Comparison of ENCODE assay signal across 33 cellular contexts in genomic region chr4:145845118-145845517, GRCh38.
"Had no signal": no experiment of that assay in that cellular context is flagged by ENCODE, and none has a peak within 500 bp of the region (broad histone marks: within the 10 kb centered on the region; RNA-seq: fewer than 3 reads in every experiment).

No MANE protein-coding gene starts in this region.

- H3K4me3 ChIP-seq: coronary artery, gastroesophageal sphincter, right atrium auricular region, smooth muscle cell, stomach, suprapubic skin, transverse colon had no signal

- H3K4me3 Mint-ChIP-seq: activated T-cell treated with anti-CD3 and anti-CD28 coated beads, Interleukin-2, amount 50 U/mL, for 72 hours; effector memory CD8-positive, alpha-beta T cell; immature natural killer cell; natural killer cell treated with Interleukin-12 subunit alpha and Interleukin-12 subunit beta and Interleukin-15 and Interleukin-18, amount 100 ng/mL, for 72 hours; stimulated activated naive B cell treated with anti-CD40 and anti-IgM and Interleukin-4, amounts not matched to agents 10 μg/mL and 1 μg/mL and 100 μg/mL, for 72 hours had no signal

- H3K27ac Mint-ChIP-seq: stimulated activated naive B cell treated with anti-CD40 and anti-IgM and Interleukin-4, amounts not matched to agents 10 μg/mL and 1 μg/mL and 100 μg/mL, for 72 hours had no signal

- ATAC-seq: activated naive CD4-positive, alpha-beta T cell treated with anti-CD3 and anti-CD28 coated beads, Interleukin-2, amount 50 U/mL, for 72 hours; activated T-cell treated with anti-CD3 and anti-CD28 coated beads, Interleukin-2, amount 50 U/mL, for 72 hours; effector memory CD8-positive, alpha-beta T cell; gastroesophageal sphincter; left colon; natural killer cell treated with Interleukin-12 subunit alpha and Interleukin-12 subunit beta and Interleukin-15 and Interleukin-18, amount 100 ng/mL, for 72 hours; stimulated activated naive B cell treated with anti-CD40 and anti-IgM and Interleukin-4, amounts not matched to agents 10 μg/mL and 1 μg/mL and 100 μg/mL, for 72 hours had no signal

- H3K27me3 ChIP-seq: brain microvascular endothelial cell, gastroesophageal sphincter, right atrium auricular region, stomach, suprapubic skin, transverse colon had no signal

- H3K27me3 Mint-ChIP-seq: effector memory CD8-positive, alpha-beta T cell; natural killer cell treated with Interleukin-12 subunit alpha and Interleukin-12 subunit beta and Interleukin-15 and Interleukin-18, amount 100 ng/mL, for 72 hours; stimulated activated naive B cell treated with anti-CD40 and anti-IgM and Interleukin-4, amounts not matched to agents 10 μg/mL and 1 μg/mL and 100 μg/mL, for 72 hours had no signal

- H3K4me1 ChIP-seq: gastroesophageal sphincter, right atrium auricular region, stomach, suprapubic skin had no signal

- DNase-seq: activated CD4-positive, alpha-beta T cell treated with anti-CD3 and anti-CD28 coated beads, Interleukin-2, amount 50 U/mL, for 1 hour; activated CD4-positive, CD25-positive, alpha-beta regulatory T cell treated with anti-CD3 and anti-CD28 coated beads, Interleukin-2, amount 50 U/mL, for 72 hours; activated naive CD4-positive, alpha-beta T cell; activated T-cell treated with anti-CD3 and anti-CD28 coated beads for 4 hours; activated T-cell treated with anti-CD3 and anti-CD28 coated beads, Interleukin-2, amount 50 U/mL, for 72 hours; amniotic stem cell; brain microvascular endothelial cell; effector memory CD8-positive, alpha-beta T cell; erythroblast; head of caudate nucleus; hippocampal formation; immature natural killer cell; kidney; left colon; midbrain; stimulated activated CD4-positive, alpha-beta T cell treated with anti-CD3 and anti-CD28 coated beads, Interleukin-1b, Interleukin-23, amount 100 ng/mL, for 48 hours; stimulated activated CD4-positive, alpha-beta T cell treated with anti-CD3 and anti-CD28 coated beads, Interleukin-4, amount 100 ng/mL, for 4 hours; stimulated activated CD8-positive, alpha-beta memory T cell treated with anti-CD3 and anti-CD28 coated beads, Interleukin-4, amount 100 ng/mL, for 48 hours; stimulated activated naive B cell treated with anti-CD40 and anti-IgM and Interleukin-4, amounts not matched to agents 10 μg/mL and 1 μg/mL and 100 μg/mL, for 72 hours; stomach; T-helper 1 cell; T-helper 9 cell; transverse colon; WERI-Rb-1 had no signal

- H3K9me3 Mint-ChIP-seq: activated naive CD4-positive, alpha-beta T cell treated with anti-CD3 and anti-CD28 coated beads, Interleukin-2, amount 50 U/mL, for 72 hours; activated T-cell treated with anti-CD3 and anti-CD28 coated beads, Interleukin-2, amount 50 U/mL, for 72 hours; effector memory CD8-positive, alpha-beta T cell; immature natural killer cell; natural killer cell treated with Interleukin-12 subunit alpha and Interleukin-12 subunit beta and Interleukin-15 and Interleukin-18, amount 100 ng/mL, for 72 hours; stimulated activated naive B cell treated with anti-CD40 and anti-IgM and Interleukin-4, amounts not matched to agents 10 μg/mL and 1 μg/mL and 100 μg/mL, for 72 hours had no signal

- FAIRE-seq: astrocyte, kidney, TTC549 had no signal

- H3K27ac ChIP-seq: brain microvascular endothelial cell, coronary artery, gastroesophageal sphincter, right atrium auricular region, stomach, suprapubic skin, transverse colon, WERI-Rb-1 had no signal

- H3K9me3 ChIP-seq: gastroesophageal sphincter, right atrium auricular region, stomach, suprapubic skin, transverse colon had no signal

- H3K36me3 ChIP-seq: brain microvascular endothelial cell, suprapubic skin had no signal
